2 cellular contexts compared by ENCODE assay signal in the genomic region with DNA sequence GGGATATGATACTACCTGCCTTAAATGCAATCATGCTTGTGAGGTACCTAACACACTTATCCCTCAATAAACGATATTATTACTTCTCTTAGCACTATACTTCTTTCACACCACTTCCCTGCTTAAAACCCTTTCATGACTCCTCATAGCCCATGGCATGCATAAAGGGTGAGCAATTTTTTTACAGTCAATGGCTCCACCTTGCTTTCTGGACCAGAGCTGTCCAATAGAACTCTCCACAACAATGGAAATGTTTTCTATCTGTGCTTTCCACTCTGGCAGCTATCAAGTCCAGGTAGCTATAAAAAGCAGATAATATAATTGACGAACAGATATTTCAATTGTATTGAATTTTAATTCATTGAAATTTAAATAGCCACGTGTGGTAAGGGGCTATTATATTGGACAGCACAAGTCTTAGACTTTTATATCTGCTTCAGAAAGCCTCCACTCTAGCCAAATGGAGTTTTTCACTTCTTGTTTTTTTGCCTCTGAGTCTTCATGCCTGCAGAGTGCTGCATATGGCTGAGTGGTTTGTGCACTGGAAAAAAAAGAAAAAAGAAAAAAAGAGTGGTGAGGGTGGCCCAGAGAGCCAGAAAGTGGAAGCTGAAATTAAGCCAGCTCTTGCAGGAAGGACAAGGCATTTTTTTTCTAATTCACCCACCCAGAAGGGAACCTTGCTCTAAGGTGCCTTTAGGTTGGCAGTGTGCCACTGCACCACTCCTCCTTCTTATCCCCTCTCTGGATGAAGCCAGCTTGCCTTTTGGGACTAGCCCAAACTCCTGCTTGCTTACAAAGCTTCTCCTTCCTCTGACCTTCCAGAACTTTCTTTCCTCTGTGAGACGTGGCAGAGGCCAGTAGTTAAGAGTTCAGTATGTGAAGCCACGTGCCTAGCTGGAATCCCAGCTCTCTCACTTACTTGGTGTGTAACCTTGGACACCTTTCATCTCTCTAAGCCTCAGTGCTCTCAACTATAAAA.
TF ChIP-seq lines count a peak whose summit lies in the region.

No MANE protein-coding gene starts in this region.

TF ChIP-seq in H1, 55 proteins besides CTCF, POLR2A, EP300 and RAD21:
- TF ChIP-seq PHF8 (conservative IDR thresholded peaks at IDR 0.05; ENCODE audit: low read depth, low read length) (no peak), SIRT6 (IDR thresholded peaks at IDR 0.05; ENCODE audit: low read length) (no peak), TBP (IDR thresholded peaks at IDR 0.05; ENCODE audit: low read depth, low read length) (no peak), JUND (IDR thresholded peaks at IDR 0.05; ENCODE audit: low read length) (no peak), SRF (IDR thresholded peaks at IDR 0.05; ENCODE audit: low read depth, low read length) (no peak), HDAC6 (IDR thresholded peaks at IDR 0.05; ENCODE audit: low read depth, low read length) (no peak), CBX5 (IDR thresholded peaks at IDR 0.05; ENCODE audit: low read depth, low read length) (no peak), SUZ12 (IDR thresholded peaks at IDR 0.05; ENCODE audit: low read length) (no peak), EGR1 (IDR thresholded peaks at IDR 0.05; ENCODE audit: borderline replicate concordance, low read depth, low read length) (no peak), POLR2AphosphoS5 (IDR thresholded peaks at IDR 0.05; ENCODE audit: low read depth, low read length) (no peak), FOSL1 (IDR thresholded peaks at IDR 0.05; ENCODE audit: insufficient read depth, low read depth, low read length) (no peak), SP1 (IDR thresholded peaks at IDR 0.05; ENCODE audit: low read depth, low read length) (no peak), BRCA1 (IDR thresholded peaks at IDR 0.05; ENCODE audit: low read depth, low read length) (no peak), KDM1A (IDR thresholded peaks at IDR 0.05; ENCODE audit: borderline replicate concordance, low read length) (no peak), TEAD4 (IDR thresholded peaks at IDR 0.05; ENCODE audit: low read depth, low read length) (no peak), KDM4A (IDR thresholded peaks at IDR 0.05; ENCODE audit: low read depth, low read length, severe bottlenecking) (no peak), CEBPB (IDR thresholded peaks at IDR 0.05; ENCODE audit: low read depth, low read length) (no peak), NRF1 (IDR thresholded peaks at IDR 0.05; ENCODE audit: low read depth, low read length) (no peak), SP2 (IDR thresholded peaks at IDR 0.05; ENCODE audit: low read length) (no peak), RFX5 (IDR thresholded peaks at IDR 0.05; ENCODE audit: borderline replicate concordance, low read depth, low read length) (no peak)
TF ChIP-seq in H1: peak in this region for 0.

TF ChIP-seq in WTC11, 78 proteins besides CTCF, POLR2A, EP300 and RAD21:
- TF ChIP-seq ZNF138 (CRISPR knock-in tag; conservative IDR thresholded peaks at IDR 0.05) (no peak), ZNF425 (CRISPR knock-in tag; conservative IDR thresholded peaks at IDR 0.05) (no peak), ZNF396 (CRISPR knock-in tag; IDR thresholded peaks at IDR 0.05; ENCODE audit: borderline replicate concordance) (no peak), ZNF219 (CRISPR knock-in tag; IDR thresholded peaks at IDR 0.05; ENCODE audit: borderline replicate concordance) (no peak), PRDM15 (CRISPR knock-in tag; IDR thresholded peaks at IDR 0.05) (no peak), NFE2L1 (CRISPR knock-in tag; IDR thresholded peaks at IDR 0.05) (no peak), JAZF1 (CRISPR knock-in tag; IDR thresholded peaks at IDR 0.05) (no peak), SP1 (CRISPR knock-in tag; conservative IDR thresholded peaks at IDR 0.05) (no peak), HMGXB4 (CRISPR knock-in tag; IDR thresholded peaks at IDR 0.05) (no peak), ESRRA (CRISPR knock-in tag; IDR thresholded peaks at IDR 0.05; ENCODE audit: borderline replicate concordance) (no peak), ZBTB43 (CRISPR knock-in tag; IDR thresholded peaks at IDR 0.05) (no peak)
- TF ChIP-seq, protein P1, sequence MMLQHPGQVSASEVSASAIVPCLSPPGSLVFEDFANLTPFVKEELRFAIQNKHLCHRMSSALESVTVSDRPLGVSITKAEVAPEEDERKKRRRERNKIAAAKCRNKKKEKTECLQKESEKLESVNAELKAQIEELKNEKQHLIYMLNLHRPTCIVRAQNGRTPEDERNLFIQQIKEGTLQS (CRISPR knock-in tag; conservative IDR thresholded peaks at IDR 0.05): no peak
- TF ChIP-seq, protein P2, sequence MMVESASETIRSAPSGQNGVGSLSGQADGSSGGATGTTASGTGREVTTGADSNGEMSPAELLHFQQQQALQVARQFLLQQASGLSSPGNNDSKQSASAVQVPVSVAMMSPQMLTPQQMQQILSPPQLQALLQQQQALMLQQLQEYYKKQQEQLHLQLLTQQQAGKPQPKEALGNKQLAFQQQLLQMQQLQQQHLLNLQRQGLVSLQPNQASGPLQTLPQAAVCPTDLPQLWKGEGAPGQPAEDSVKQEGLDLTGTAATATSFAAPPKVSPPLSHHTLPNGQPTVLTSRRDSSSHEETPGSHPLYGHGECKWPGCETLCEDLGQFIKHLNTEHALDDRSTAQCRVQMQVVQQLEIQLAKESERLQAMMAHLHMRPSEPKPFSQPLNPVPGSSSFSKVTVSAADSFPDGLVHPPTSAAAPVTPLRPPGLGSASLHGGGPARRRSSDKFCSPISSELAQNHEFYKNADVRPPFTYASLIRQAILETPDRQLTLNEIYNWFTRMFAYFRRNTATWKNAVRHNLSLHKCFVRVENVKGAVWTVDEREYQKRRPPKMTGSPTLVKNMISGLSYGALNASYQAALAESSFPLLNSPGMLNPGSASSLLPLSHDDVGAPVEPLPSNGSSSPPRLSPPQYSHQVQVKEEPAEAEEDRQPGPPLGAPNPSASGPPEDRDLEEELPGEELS (CRISPR knock-in tag; IDR thresholded peaks at IDR 0.05): no peak
